Comparison of ENCODE assay signal across 1 cellular context in the genomic region with DNA sequence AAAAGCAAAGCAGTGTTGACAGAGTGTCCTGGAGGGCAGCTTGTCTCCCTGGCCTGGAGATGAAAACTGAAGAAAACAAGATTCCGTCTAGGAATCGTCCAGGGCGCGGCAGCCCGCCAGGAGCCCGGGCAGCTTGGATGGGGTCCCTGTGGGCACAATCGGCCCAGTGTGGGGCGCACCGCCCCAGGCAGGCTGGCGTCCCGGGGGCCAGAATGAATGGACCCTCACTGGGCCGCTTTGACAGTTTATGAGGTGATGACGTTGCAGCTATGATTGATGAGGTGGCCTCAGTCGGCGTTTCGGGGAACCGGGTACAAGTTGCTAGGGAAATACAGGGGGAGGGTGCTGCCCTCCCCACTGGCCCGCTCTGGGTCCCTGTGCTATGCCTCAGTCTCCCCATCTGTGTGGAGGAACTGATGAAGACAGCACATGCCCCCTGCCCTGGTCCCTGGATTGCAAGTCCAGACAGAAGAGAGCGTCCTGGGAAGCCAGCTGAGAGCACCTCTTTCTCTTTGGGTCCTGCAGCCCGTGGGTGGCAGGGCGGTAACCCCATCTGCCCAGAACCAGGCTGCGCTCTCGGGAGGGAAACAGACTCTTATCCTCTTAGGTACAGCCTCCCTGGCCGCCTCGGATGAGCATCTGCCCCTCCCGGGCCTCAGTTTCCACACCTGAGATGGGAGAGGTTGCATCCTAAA.
TF ChIP-seq lines count a peak whose summit lies in the region.

No MANE protein-coding gene starts in this region.

TF ChIP-seq in HepG2, 621 proteins besides CTCF, POLR2A, EP300 and RAD21 (continued from another document):
- TF ChIP-seq CREB1 (IDR thresholded peaks at IDR 0.05) (no peak), CREB1 (CRISPR knock-in tag; IDR thresholded peaks at IDR 0.05) (no peak), FLYWCH1 (CRISPR knock-in tag; IDR thresholded peaks at IDR 0.05) (no peak), ZNF83 (CRISPR knock-in tag; IDR thresholded peaks at IDR 0.05; ENCODE audit: borderline replicate concordance) (no peak), ZNF552 (CRISPR knock-in tag; IDR thresholded peaks at IDR 0.05; ENCODE audit: borderline replicate concordance) (no peak), SP2 (CRISPR knock-in tag; IDR thresholded peaks at IDR 0.05) (no peak), CBFB (CRISPR knock-in tag; IDR thresholded peaks at IDR 0.05) (no peak), PPARG (CRISPR knock-in tag; conservative IDR thresholded peaks at IDR 0.05) (no peak), ZNF577 (CRISPR knock-in tag; IDR thresholded peaks at IDR 0.05; ENCODE audit: borderline replicate concordance, low read depth) (no peak), ARID5B (CRISPR knock-in tag; IDR thresholded peaks at IDR 0.05) (no peak), NONO (IDR thresholded peaks at IDR 0.05) (no peak), NONO (CRISPR knock-in tag; conservative IDR thresholded peaks at IDR 0.05) (no peak), MIER2 (CRISPR knock-in tag; IDR thresholded peaks at IDR 0.05) (no peak), ZBTB4 (CRISPR knock-in tag; IDR thresholded peaks at IDR 0.05; ENCODE audit: borderline replicate concordance) (no peak)
- TF ChIP-seq, protein P1, sequence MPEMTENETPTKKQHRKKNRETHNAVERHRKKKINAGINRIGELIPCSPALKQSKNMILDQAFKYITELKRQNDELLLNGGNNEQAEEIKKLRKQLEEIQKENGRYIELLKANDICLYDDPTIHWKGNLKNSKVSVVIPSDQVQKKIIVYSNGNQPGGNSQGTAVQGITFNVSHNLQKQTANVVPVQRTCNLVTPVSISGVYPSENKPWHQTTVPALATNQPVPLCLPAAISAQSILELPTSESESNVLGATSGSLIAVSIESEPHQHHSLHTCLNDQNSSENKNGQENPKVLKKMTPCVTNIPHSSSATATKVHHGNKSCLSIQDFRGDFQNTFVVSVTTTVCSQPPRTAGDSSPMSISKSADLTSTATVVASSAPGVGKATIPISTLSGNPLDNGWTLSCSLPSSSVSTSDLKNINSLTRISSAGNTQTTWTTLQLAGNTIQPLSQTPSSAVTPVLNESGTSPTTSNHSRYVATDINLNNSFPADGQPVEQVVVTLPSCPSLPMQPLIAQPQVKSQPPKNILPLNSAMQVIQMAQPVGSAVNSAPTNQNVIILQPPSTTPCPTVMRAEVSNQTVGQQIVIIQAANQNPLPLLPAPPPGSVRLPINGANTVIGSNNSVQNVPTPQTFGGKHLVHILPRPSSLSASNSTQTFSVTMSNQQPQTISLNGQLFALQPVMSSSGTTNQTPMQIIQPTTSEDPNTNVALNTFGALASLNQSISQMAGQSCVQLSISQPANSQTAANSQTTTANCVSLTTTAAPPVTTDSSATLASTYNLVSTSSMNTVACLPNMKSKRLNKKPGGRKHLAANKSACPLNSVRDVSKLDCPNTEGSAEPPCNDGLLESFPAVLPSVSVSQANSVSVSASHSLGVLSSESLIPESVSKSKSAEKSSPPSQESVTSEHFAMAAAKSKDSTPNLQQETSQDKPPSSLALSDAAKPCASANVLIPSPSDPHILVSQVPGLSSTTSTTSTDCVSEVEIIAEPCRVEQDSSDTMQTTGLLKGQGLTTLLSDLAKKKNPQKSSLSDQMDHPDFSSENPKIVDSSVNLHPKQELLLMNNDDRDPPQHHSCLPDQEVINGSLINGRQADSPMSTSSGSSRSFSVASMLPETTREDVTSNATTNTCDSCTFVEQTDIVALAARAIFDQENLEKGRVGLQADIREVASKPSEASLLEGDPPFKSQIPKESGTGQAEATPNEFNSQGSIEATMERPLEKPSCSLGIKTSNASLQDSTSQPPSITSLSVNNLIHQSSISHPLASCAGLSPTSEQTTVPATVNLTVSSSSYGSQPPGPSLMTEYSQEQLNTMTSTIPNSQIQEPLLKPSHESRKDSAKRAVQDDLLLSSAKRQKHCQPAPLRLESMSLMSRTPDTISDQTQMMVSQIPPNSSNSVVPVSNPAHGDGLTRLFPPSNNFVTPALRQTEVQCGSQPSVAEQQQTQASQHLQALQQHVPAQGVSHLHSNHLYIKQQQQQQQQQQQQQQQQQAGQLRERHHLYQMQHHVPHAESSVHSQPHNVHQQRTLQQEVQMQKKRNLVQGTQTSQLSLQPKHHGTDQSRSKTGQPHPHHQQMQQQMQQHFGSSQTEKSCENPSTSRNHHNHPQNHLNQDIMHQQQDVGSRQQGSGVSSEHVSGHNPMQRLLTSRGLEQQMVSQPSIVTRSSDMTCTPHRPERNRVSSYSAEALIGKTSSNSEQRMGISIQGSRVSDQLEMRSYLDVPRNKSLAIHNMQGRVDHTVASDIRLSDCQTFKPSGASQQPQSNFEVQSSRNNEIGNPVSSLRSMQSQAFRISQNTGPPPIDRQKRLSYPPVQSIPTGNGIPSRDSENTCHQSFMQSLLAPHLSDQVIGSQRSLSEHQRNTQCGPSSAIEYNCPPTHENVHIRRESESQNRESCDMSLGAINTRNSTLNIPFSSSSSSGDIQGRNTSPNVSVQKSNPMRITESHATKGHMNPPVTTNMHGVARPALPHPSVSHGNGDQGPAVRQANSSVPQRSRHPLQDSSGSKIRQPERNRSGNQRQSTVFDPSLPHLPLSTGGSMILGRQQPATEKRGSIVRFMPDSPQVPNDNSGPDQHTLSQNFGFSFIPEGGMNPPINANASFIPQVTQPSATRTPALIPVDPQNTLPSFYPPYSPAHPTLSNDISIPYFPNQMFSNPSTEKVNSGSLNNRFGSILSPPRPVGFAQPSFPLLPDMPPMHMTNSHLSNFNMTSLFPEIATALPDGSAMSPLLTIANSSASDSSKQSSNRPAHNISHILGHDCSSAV (CRISPR knock-in tag; IDR thresholded peaks at IDR 0.05; ENCODE audit: borderline replicate concordance) = no peak
